1 cellular context compared by ENCODE assay signal in genomic region chr6:27831434-27832081, GRCh38.
TF ChIP-seq lines count a peak whose summit lies in the region.
"Not testable (repeated sequence)": the region's sequence is repeated elsewhere in the genome, so short reads cannot be mapped to it uniquely, and the experiment has no call there.

No MANE protein-coding gene starts in this region.

TF ChIP-seq in HepG2, 621 proteins besides CTCF, POLR2A, EP300 and RAD21 (continued from another document and continues in another):
- TF ChIP-seq ZBTB49 (CRISPR knock-in tag; IDR thresholded peaks at IDR 0.05; ENCODE audit: borderline replicate concordance) (peak; percentile 76; the same call in 1 of the 2 replicates), BRD4 (CRISPR knock-in tag; IDR thresholded peaks at IDR 0.05) (peak; percentile 77; the same call in 1 of the 2 replicates), RXRA (CRISPR knock-in tag; IDR thresholded peaks at IDR 0.05) (0 out of 2 replicates have a peak, but pooled peaks have one; percentile 61), RBFOX2 (IDR thresholded peaks at IDR 0.05; ENCODE audit: low read depth, low read length) (peak; percentile 85), HOXD1 (CRISPR knock-in tag; IDR thresholded peaks at IDR 0.05) (peak; percentile 50; the same call in 1 of the 2 replicates), E2F1 (CRISPR knock-in tag; IDR thresholded peaks at IDR 0.05) (peak; percentile 87; the same call in 1 of the 2 replicates), SP5 (CRISPR knock-in tag; IDR thresholded peaks at IDR 0.05; ENCODE audit: borderline replicate concordance, low read depth) (peak; percentile 81), HOMEZ (CRISPR knock-in tag; IDR thresholded peaks at IDR 0.05; ENCODE audit: low read depth) (peak; percentile 56; the same call in 1 of the 2 replicates), CBX5 (CRISPR knock-in tag; IDR thresholded peaks at IDR 0.05; ENCODE audit: borderline replicate concordance) (peak; percentile 79; the same call in 1 of the 2 replicates), GABPB1 (CRISPR knock-in tag; IDR thresholded peaks at IDR 0.05) (peak; percentile 84), ZFP90 (CRISPR knock-in tag; IDR thresholded peaks at IDR 0.05; ENCODE audit: borderline replicate concordance) (peak; percentile 78), ZNF232 (CRISPR knock-in tag; IDR thresholded peaks at IDR 0.05; ENCODE audit: borderline replicate concordance) (peak; percentile 70; the same call in 1 of the 2 replicates), ZNF331 (CRISPR knock-in tag; IDR thresholded peaks at IDR 0.05) (0 out of 2 replicates have a peak, but pooled peaks have one; percentile 36), NR2F6 (CRISPR knock-in tag; IDR thresholded peaks at IDR 0.05) (peak; percentile 63), RFXAP (CRISPR knock-in tag; IDR thresholded peaks at IDR 0.05; ENCODE audit: borderline replicate concordance) (peak; percentile 46; the same call in 1 of the 2 replicates), NFIC (IDR thresholded peaks at IDR 0.05; ENCODE audit: low read length) (peak; percentile 81), ZBTB33 (CRISPR knock-in tag; IDR thresholded peaks at IDR 0.05) (peak; percentile 67), SIX1 (CRISPR knock-in tag; IDR thresholded peaks at IDR 0.05; ENCODE audit: borderline replicate concordance) (peak; percentile 9; the same call in 1 of the 2 replicates), GATAD1 (CRISPR knock-in tag; IDR thresholded peaks at IDR 0.05) (peak; percentile 83), TOE1 (CRISPR knock-in tag; IDR thresholded peaks at IDR 0.05) (peak; percentile 95), CEBPG (CRISPR knock-in tag; IDR thresholded peaks at IDR 0.05) (peak; percentile 46), ZBTB25 (CRISPR knock-in tag; IDR thresholded peaks at IDR 0.05) (0 out of 2 replicates have a peak, but pooled peaks have one; percentile 58), ZNF766 (CRISPR knock-in tag; IDR thresholded peaks at IDR 0.05; ENCODE audit: borderline replicate concordance) (peak; percentile 65; the same call in 1 of the 2 replicates), E2F5 (CRISPR knock-in tag; conservative IDR thresholded peaks at IDR 0.05) (peak; percentile 74; the same call in 1 of the 2 replicates), KAT8 (CRISPR knock-in tag; IDR thresholded peaks at IDR 0.05) (peak; percentile 75), SOX13 (IDR thresholded peaks at IDR 0.05) (0 out of 2 replicates have a peak, but pooled peaks have one; percentile 39), SOX13 (CRISPR knock-in tag; conservative IDR thresholded peaks at IDR 0.05 in 1 of 2, IDR thresholded peaks at IDR 0.05 in 1 of 2) (peak in 1 of 2 experiments; percentile 65; a peak in 2 of 4 replicates), AFF4 (CRISPR knock-in tag; IDR thresholded peaks at IDR 0.05) (peak; percentile 81; the same call in 1 of the 2 replicates), ZNF704 (CRISPR knock-in tag; IDR thresholded peaks at IDR 0.05; ENCODE audit: borderline replicate concordance) (peak; percentile 69; the same call in 1 of the 2 replicates), ZNF644 (CRISPR knock-in tag; IDR thresholded peaks at IDR 0.05; ENCODE audit: low read depth) (peak; percentile 83), ZEB1 (IDR thresholded peaks at IDR 0.05; ENCODE audit: insufficient replicate concordance, low read depth) (peak; percentile 65), ZNF792 (CRISPR knock-in tag; IDR thresholded peaks at IDR 0.05) (peak; percentile 72; the same call in 1 of the 2 replicates), KDM1A (CRISPR knock-in tag; IDR thresholded peaks at IDR 0.05) (0 out of 2 replicates have a peak, but pooled peaks have one; percentile 44), ZKSCAN1 (IDR thresholded peaks at IDR 0.05; ENCODE audit: low read length) (peak; percentile 93), CHD2 (IDR thresholded peaks at IDR 0.05; ENCODE audit: low read depth, low read length) (peak; percentile 58; the same call in 1 of the 2 replicates), MED1 (CRISPR knock-in tag; IDR thresholded peaks at IDR 0.05) (peak; percentile 92), KDM3A (CRISPR knock-in tag; IDR thresholded peaks at IDR 0.05; ENCODE audit: low read depth) (peak; percentile 70; the same call in 1 of the 2 replicates), SOX6 (CRISPR knock-in tag; IDR thresholded peaks at IDR 0.05) (peak; percentile 37; the same call in 1 of the 2 replicates), ATF2 (CRISPR knock-in tag; IDR thresholded peaks at IDR 0.05) (peak; percentile 64; the same call in 1 of the 2 replicates), SAP130 (CRISPR knock-in tag; IDR thresholded peaks at IDR 0.05; ENCODE audit: low read depth) (peak; percentile 97), ARID2 (CRISPR knock-in tag; IDR thresholded peaks at IDR 0.05; ENCODE audit: borderline replicate concordance) (0 out of 2 replicates have a peak, but pooled peaks have one; percentile 54), ZBTB26 (CRISPR knock-in tag; IDR thresholded peaks at IDR 0.05; ENCODE audit: borderline replicate concordance) (0 out of 2 replicates have a peak, but pooled peaks have one; percentile 37), GATAD2A (CRISPR knock-in tag; IDR thresholded peaks at IDR 0.05) (peak; percentile 42)
- not testable (repeated sequence) for TF ChIP-seq NR2F6, SOX6 (IDR thresholded peaks at IDR 0.05)
